2 cellular contexts compared by ENCODE assay signal in genomic region chr18:2848145-2848878, GRCh38.
A peak's percentile ranks its signal among the peaks of the same experiment; 100 is the strongest.
TF ChIP-seq lines count a peak whose summit lies in the region.

No MANE protein-coding gene starts in this region.

TF ChIP-seq in IMR-90, 13 proteins besides CTCF, POLR2A, EP300 and RAD21:
- TF ChIP-seq MAZ (IDR thresholded peaks at IDR 0.05; ENCODE audit: borderline replicate concordance, low read depth, low read length) (no peak), BHLHE40 (IDR thresholded peaks at IDR 0.05; ENCODE audit: low read depth, low read length) (no peak), MAFK (IDR thresholded peaks at IDR 0.05; ENCODE audit: low read depth, low read length) (no peak), RCOR1 (IDR thresholded peaks at IDR 0.05; ENCODE audit: insufficient replicate concordance, low read length) (no peak), USF2 (IDR thresholded peaks at IDR 0.05; ENCODE audit: low read depth, low read length) (no peak), ELK1 (IDR thresholded peaks at IDR 0.05; ENCODE audit: borderline replicate concordance, low read depth, low read length) (no peak), NFE2L2 (IDR thresholded peaks at IDR 0.05; ENCODE audit: low read depth, low read length) (no peak), FOS (IDR thresholded peaks at IDR 0.05; ENCODE audit: low read depth, low read length) (no peak), RFX5 (IDR thresholded peaks at IDR 0.05; ENCODE audit: low read depth, low read length) (no peak), SMC3 (IDR thresholded peaks at IDR 0.05; ENCODE audit: low read depth, low read length) (no peak), CEBPB (IDR thresholded peaks at IDR 0.05; ENCODE audit: low read depth, low read length) (no peak), MXI1 (IDR thresholded peaks at IDR 0.05; ENCODE audit: borderline replicate concordance, low read depth, low read length) (no peak), CHD1 (IDR thresholded peaks at IDR 0.05; ENCODE audit: low read depth, low read length) (no peak)
TF ChIP-seq in IMR-90: peak in this region for 0.

TF ChIP-seq in endothelial cell of umbilical vein, 7 proteins besides CTCF, POLR2A, EP300 and RAD21:
- TF ChIP-seq POLR2AphosphoS5 (IDR thresholded peaks at IDR 0.05; ENCODE audit: insufficient read depth, low read depth, low read length) (no peak), EZH2 (IDR thresholded peaks at IDR 0.05; ENCODE audit: borderline replicate concordance, low read depth, low read length, severe bottlenecking) (peak; percentile 84), MYC (IDR thresholded peaks at IDR 0.05; ENCODE audit: low read depth, low read length) (no peak), JUN (IDR thresholded peaks at IDR 0.05; ENCODE audit: borderline replicate concordance, insufficient read depth, insufficient read length, low read depth) (no peak), MAX (IDR thresholded peaks at IDR 0.05; ENCODE audit: insufficient read depth, insufficient read length) (no peak), FOS (IDR thresholded peaks at IDR 0.05; ENCODE audit: borderline replicate concordance, insufficient read depth, low read length) (no peak), GATA2 (IDR thresholded peaks at IDR 0.05; ENCODE audit: insufficient read depth, insufficient read length, low read depth, low read length) (no peak)
TF ChIP-seq in endothelial cell of umbilical vein: peak in this region for 1.
